9 cellular contexts compared by ENCODE assay signal in genomic region chr3:42546691-42547213, GRCh38. TPM values are rescaled to one million over a fixed set of nuclear protein-coding genes. Genes with fewer than 3 reads are reported as not detected.
"Had no signal": no experiment of that assay in that cellular context is flagged by ENCODE, and none has a peak within 500 bp of the region (broad histone marks: within the 10 kb centered on the region; RNA-seq: fewer than 3 reads in every experiment).

No MANE protein-coding gene starts in this region.

- H3K4me3 ChIP-seq: esophagus squamous epithelium, hepatocyte, stomach, testis had no signal

- H3K9me3 Mint-ChIP-seq: activated naive CD4-positive, alpha-beta T cell treated with anti-CD3 and anti-CD28 coated beads, Interleukin-2, amount 50 U/mL, for 24 hours; effector memory CD8-positive, alpha-beta T cell; naive thymus-derived CD8-positive, alpha-beta T cell; stimulated activated effector memory CD8-positive, alpha-beta T cell treated with anti-CD3 and anti-CD28 coated beads, Interleukin-12 subunit alpha, Interleukin-12 subunit beta, amount 100 ng/mL, for 72 hours had no signal

- H3K27ac Mint-ChIP-seq: activated naive CD4-positive, alpha-beta T cell treated with anti-CD3 and anti-CD28 coated beads, Interleukin-2, amount 50 U/mL, for 24 hours; stimulated activated effector memory CD8-positive, alpha-beta T cell treated with anti-CD3 and anti-CD28 coated beads, Interleukin-12 subunit alpha, Interleukin-12 subunit beta, amount 100 ng/mL, for 72 hours had no signal

- H3K27ac ChIP-seq: hepatocyte, testis had no signal

- H3K27me3 Mint-ChIP-seq: activated naive CD4-positive, alpha-beta T cell treated with anti-CD3 and anti-CD28 coated beads, Interleukin-2, amount 50 U/mL, for 24 hours; effector memory CD8-positive, alpha-beta T cell; naive thymus-derived CD8-positive, alpha-beta T cell had no signal

- H3K4me3 Mint-ChIP-seq: activated naive CD4-positive, alpha-beta T cell treated with anti-CD3 and anti-CD28 coated beads, Interleukin-2, amount 50 U/mL, for 24 hours; effector memory CD8-positive, alpha-beta T cell; naive thymus-derived CD8-positive, alpha-beta T cell; stimulated activated effector memory CD8-positive, alpha-beta T cell treated with anti-CD3 and anti-CD28 coated beads, Interleukin-12 subunit alpha, Interleukin-12 subunit beta, amount 100 ng/mL, for 72 hours had no signal

- DNase-seq: esophagus squamous epithelium had no signal

- H3K4me1 Mint-ChIP-seq: activated naive CD4-positive, alpha-beta T cell treated with anti-CD3 and anti-CD28 coated beads, Interleukin-2, amount 50 U/mL, for 24 hours; stimulated activated effector memory CD8-positive, alpha-beta T cell treated with anti-CD3 and anti-CD28 coated beads, Interleukin-12 subunit alpha, Interleukin-12 subunit beta, amount 100 ng/mL, for 72 hours had no signal

- H3K9me3 ChIP-seq: esophagus squamous epithelium, stomach, testis had no signal

- H3K27me3 ChIP-seq: esophagus squamous epithelium, hepatocyte, stomach, testis had no signal

RNA-seq across cellular contexts. Expression of gene VIPR1, which starts 44.3 kb away (rescaled TPM):
- total RNA-seq: dermis microvascular lymphatic vessel endothelial cell had no signal
